In genomic region chr21:41854426-41854995, GRCh38 we compare ENCODE assay signal across 16 cellular contexts. TPM values are rescaled to one million over a fixed set of nuclear protein-coding genes. Genes with fewer than 3 reads are reported as not detected.
DNase-seq lines count a peak whose midpoint lies in the region; ATAC-seq, FAIRE-seq and TF ChIP-seq lines count a peak whose summit lies in the region.
"Had no signal": no experiment of that assay in that cellular context is flagged by ENCODE, and none has a peak within 500 bp of the region (broad histone marks: within the 10 kb centered on the region; RNA-seq: fewer than 3 reads in every experiment).

No MANE protein-coding gene starts in this region.

- no peak overlapping the region for H2AFZ ChIP-seq in mesenchymal stem cell (ENCODE audit: low read depth, low read length)
- H2AFZ ChIP-seq: GM23248 had no signal

- H2BK120ac ChIP-seq in mesenchymal stem cell (ENCODE audit: low read depth, low read length): no peak overlapping the region

- H2BK12ac ChIP-seq in mesenchymal stem cell (ENCODE audit: low read length in 2 of 2): no peak overlapping the region

- DNase-seq in H54 (ENCODE audit: insufficient read length, low spot score): no peak
- no peak for DNase-seq in endothelial cell (ENCODE audit: low spot score)
- no peak for DNase-seq in mesenchymal stem cell
- DNase-seq in upper lobe of right lung: peak; percentile 58
- DNase-seq in cerebellar nuclear complex (lab: John Stamatoyannopoulos, UW): no peak
- DNase-seq in NCI-H2029 treated with DMSO at 0.1 percent for 48 hours (lab: John Stamatoyannopoulos, UW): no peak
- no peak for DNase-seq in iPS-NIHi11 (ENCODE audit: low spot score)
- DNase-seq: C1 segment of cervical spinal cord; CD4-positive, alpha-beta T cell; DMS79; GM23248; H9 had no signal

- H3K4me1 Mint-ChIP-seq in endothelial cell (ENCODE audit: unreplicated experiment): no peaks in the 10 kb centered on the region
- H3K4me1 Mint-ChIP-seq: B cell, H9 had no signal

- H3K4me3 ChIP-seq in mesenchymal stem cell (ENCODE audit: insufficient read depth in 1 of 2, low read depth in 1 of 2, low read length in 2 of 2) (no peak overlapping the region), upper lobe of right lung (no peak overlapping the region)
- H3K4me3 ChIP-seq: GM12878, GM23248 had no signal

- no peak overlapping the region for H3K23ac ChIP-seq in mesenchymal stem cell (ENCODE audit: low read length in 2 of 2)

- 0 out of 2 replicates have a peak, but pooled peaks have one; percentile 0 for TF ChIP-seq POLR2A in H54 (IDR thresholded peaks at IDR 0.05; ENCODE audit: low read depth, low read length)

- H3K27me3 ChIP-seq in mesenchymal stem cell (ENCODE audit: control insufficient read depth in 1 of 2, insufficient read depth in 1 of 2, low read length in 2 of 2) (no peaks in the 10 kb centered on the region), upper lobe of right lung (no peaks in the 10 kb centered on the region)

- H2BK15ac ChIP-seq in mesenchymal stem cell (ENCODE audit: low read depth, poor library complexity, severe bottlenecking): no peak overlapping the region

- H3K14ac ChIP-seq in mesenchymal stem cell (ENCODE audit: low read length in 2 of 2): no peak overlapping the region

- peaks cover 7% of the 10 kb centered on the region for H3K27me3 Mint-ChIP-seq in endothelial cell (ENCODE audit: unreplicated experiment)
- H3K27me3 Mint-ChIP-seq: B cell; CD4-positive, alpha-beta T cell had no signal

- H3K4ac ChIP-seq in mesenchymal stem cell (ENCODE audit: low read depth in 1 of 2, low read length in 2 of 2): no peak overlapping the region

- peak; percentile 7 for ATAC-seq in upper lobe of right lung
- ATAC-seq: GM12878 had no signal

- peaks cover 66 to 68% of the 10 kb centered on the region in 2 experiments for H3K36me3 ChIP-seq in mesenchymal stem cell (ENCODE audit: control insufficient read depth in 1 of 2, insufficient read depth in 2 of 2, low read depth in 1 of 2, low read length in 2 of 2)
- peaks cover 32% of the 10 kb centered on the region for H3K36me3 ChIP-seq in upper lobe of right lung

- H4K8ac ChIP-seq in mesenchymal stem cell (ENCODE audit: low read length): no peak overlapping the region

- no peaks in the 10 kb centered on the region for H3K4me1 ChIP-seq in mesenchymal stem cell (ENCODE audit: control insufficient read depth, insufficient read depth, low read depth, low read length)
- no peaks in the 10 kb centered on the region for H3K4me1 ChIP-seq in upper lobe of right lung

- no peak overlapping the region for H3K18ac ChIP-seq in mesenchymal stem cell (ENCODE audit: low read depth in 1 of 2, low read length in 2 of 2)

- H3K36me3 Mint-ChIP-seq in endothelial cell (ENCODE audit: low read depth, unreplicated experiment): peaks cover 19% of the 10 kb centered on the region

- H3K27ac ChIP-seq in mesenchymal stem cell (ENCODE audit: low read length, poor library complexity, severe bottlenecking) (no peak overlapping the region), upper lobe of right lung (no peak overlapping the region)
- H3K27ac ChIP-seq: GM23248 had no signal

- no peak for TF ChIP-seq CTCF in endothelial cell (IDR thresholded peaks at IDR 0.05; ENCODE audit: unreplicated experiment)
- TF ChIP-seq CTCF in upper lobe of right lung (IDR thresholded peaks at IDR 0.05): no peak

- no peak overlapping the region for H2AK5ac ChIP-seq in mesenchymal stem cell (ENCODE audit: low read length, severe bottlenecking)

- no peak overlapping the region for H2BK5ac ChIP-seq in mesenchymal stem cell (ENCODE audit: low read depth, low read length, poor library complexity, severe bottlenecking)

- no peak overlapping the region for H3K4me2 ChIP-seq in mesenchymal stem cell (ENCODE audit: low read length, poor library complexity, severe bottlenecking)

- no peak for FAIRE-seq in H54 (lab: Jason Lieb, UNC)
- FAIRE-seq: A204.1, GM18507 had no signal

- H3K9me3 Mint-ChIP-seq in endothelial cell (ENCODE audit: unreplicated experiment): no peaks in the 10 kb centered on the region
- H3K9me3 Mint-ChIP-seq: CD4-positive, alpha-beta T cell; H9 had no signal

- WGBS in mesenchymal stem cell: 97% methylated on average over 31 of the region's 31 CpGs

- H3K9me3 ChIP-seq in mesenchymal stem cell (ENCODE audit: control insufficient read depth, low read length): no peaks in the 10 kb centered on the region
- no peaks in the 10 kb centered on the region for H3K9me3 ChIP-seq in upper lobe of right lung

- peak overlapping the region; percentile 58 for H3K4me3 Mint-ChIP-seq in endothelial cell (ENCODE audit: unreplicated experiment)
- H3K4me3 Mint-ChIP-seq: B cell; CD4-positive, alpha-beta T cell; H9 had no signal

- no peak overlapping the region for H3K9ac ChIP-seq in mesenchymal stem cell (ENCODE audit: low read length)
- H3K9ac ChIP-seq: GM23248 had no signal

- intact Hi-C loops in upper lobe of right lung (cut with DNase I): no loop called here

- H3K79me1 ChIP-seq in mesenchymal stem cell (replicated peaks; ENCODE audit: low read length, poor library complexity, severe bottlenecking): peaks cover 16% of the 10 kb centered on the region

- H4K91ac ChIP-seq in mesenchymal stem cell (ENCODE audit: low read length): peak overlapping the region; percentile 35

- no peak overlapping the region for H3K27ac Mint-ChIP-seq in endothelial cell (ENCODE audit: unreplicated experiment)
- H3K27ac Mint-ChIP-seq: B cell; CD4-positive, alpha-beta T cell had no signal

RNA-seq across cellular contexts. Expression of gene PRDM15, which starts 24.6 kb away (rescaled TPM):
- total RNA-seq in endothelial cell (ENCODE audit: unreplicated experiment): 7.5 TPM
- 2.5 TPM for polyA plus RNA-seq in mesenchymal stem cell (2013, experiment 1 of 2)
- 2.1 TPM for polyA plus RNA-seq in mesenchymal stem cell (2013, experiment 2 of 2)
- total RNA-seq in upper lobe of right lung: 7.4 TPM
